In genomic region chr10:91923371-91924211, GRCh38 we compare ENCODE assay signal across 8 cellular contexts. TPM values are rescaled to one million over a fixed set of nuclear protein-coding genes. Genes with fewer than 3 reads are reported as not detected.
DNase-seq lines count a peak whose midpoint lies in the region; FAIRE-seq and TF ChIP-seq lines count a peak whose summit lies in the region.

Gene BTAF1 (plus strand): TSS chr10:91923770. CDS start chr10:91924077, 307 bp downstream.

- peak within 1 kb of the TSS; percentile 99 for H3K4me2 ChIP-seq in Loucy (ENCODE audit: low read depth, low read length, poor library complexity, severe bottlenecking)

- H3K9ac ChIP-seq in ES-I3 (ENCODE audit: low read depth, low read length) (peak within 1 kb of the TSS; percentile 96), Loucy (ENCODE audit: low read depth, low read length, poor library complexity, severe bottlenecking) (peak within 1 kb of the TSS; percentile 96)

- peak within 1 kb of the TSS; percentile 98 for H3K4me3 ChIP-seq in Loucy (ENCODE audit: low read length, poor library complexity, severe bottlenecking)
- H3K4me3 ChIP-seq in SJSA1 = peak within 1 kb of the TSS; percentile 97
- H3K4me3 ChIP-seq in neuron (ENCODE audit: low read length) = peak within 1 kb of the TSS; percentile 57

- no peaks in the 10 kb centered on the region for H3K9me2 ChIP-seq in Loucy (replicated peaks; ENCODE audit: low read depth, low read length)

- H3K4me1 ChIP-seq in ES-I3 (ENCODE audit: insufficient read depth, low read length) (no peaks in the 10 kb centered on the region), Loucy (ENCODE audit: insufficient read depth, low read length, poor library complexity, severe bottlenecking) (peaks cover 47% of the 10 kb centered on the region), SJSA1 (replicated peaks) (peaks cover 9% of the 10 kb centered on the region), neuron (ENCODE audit: insufficient read depth, low read length) (peaks cover 13% of the 10 kb centered on the region)

- H3K27ac ChIP-seq in SJSA1 = peak within 1 kb of the TSS; percentile 82

- no peaks in the 10 kb centered on the region; the same call in 1 of the 2 replicates for H3F3A ChIP-seq in Loucy (ENCODE audit: low read depth)

- H2AFZ ChIP-seq in Loucy (ENCODE audit: low read length) (peak within 1 kb of the TSS; percentile 100), neuron (ENCODE audit: low read depth, low read length) (peak within 1 kb of the TSS; percentile 4)

- H3K36me3 ChIP-seq in ES-I3 (ENCODE audit: insufficient read depth, low read length) (no peaks in the 10 kb centered on the region), Loucy (ENCODE audit: insufficient read depth, low read length) (no peaks in the 10 kb centered on the region), SJSA1 (peaks cover 21% of the 10 kb centered on the region), neuron (ENCODE audit: insufficient read depth, low read length) (peaks cover 11% of the 10 kb centered on the region)

- FAIRE-seq in H54 (lab: Jason Lieb, UNC) = peak; percentile 98

- TF ChIP-seq CTCF in Loucy (conservative IDR thresholded peaks at IDR 0.05; ENCODE audit: low read length) (no peak), subcutaneous adipose tissue (IDR thresholded peaks at IDR 0.05; ENCODE audit: low read depth) (no peak)

- peak; percentile 89 for TF ChIP-seq POLR2A in H54 (IDR thresholded peaks at IDR 0.05; ENCODE audit: low read depth, low read length)

- DNase-seq in H54 (ENCODE audit: insufficient read length, low spot score) (peak; percentile 79), SJSA1 (ENCODE audit: low read depth in 1 of 2, low spot score in 2 of 2) (peak; percentile 92 to 96), foreskin melanocyte (peak; percentile 90)
- DNase-seq in activated naive CD4-positive, alpha-beta T cell (lab: John Stamatoyannopoulos, UW) = peak; percentile 71 to 88 (median 80)

- H4K20me1 ChIP-seq in Loucy (ENCODE audit: insufficient read depth, low read length, poor library complexity, severe bottlenecking) = peaks cover 38% of the 10 kb centered on the region

- H3K9me3 ChIP-seq in ES-I3 (ENCODE audit: control insufficient read depth, insufficient read depth, low read length) (peaks cover 2% of the 10 kb centered on the region; the same call in 1 of the 2 replicates), Loucy (ENCODE audit: insufficient read depth, low read depth, low read length) (no peaks in the 10 kb centered on the region), SJSA1 (replicated peaks) (no peaks in the 10 kb centered on the region), neuron (ENCODE audit: low read length) (no peaks in the 10 kb centered on the region)

- H3K27me3 ChIP-seq in Loucy (ENCODE audit: insufficient read depth, low read length, poor library complexity, severe bottlenecking) (no peaks in the 10 kb centered on the region), SJSA1 (replicated peaks) (no peaks in the 10 kb centered on the region), neuron (ENCODE audit: insufficient read depth, low read length) (no peaks in the 10 kb centered on the region)

- peaks cover 57% of the 10 kb centered on the region for H3K79me2 ChIP-seq in Loucy (ENCODE audit: insufficient read depth, low read length)

RNA-seq across cellular contexts. Expression of gene BTAF1, which starts in this region (rescaled TPM):
- 22.4 and 36.1 TPM in 2 replicates for total RNA-seq in SJSA1 (2014; rRNA removed; shearing (Covaris generic))
- 10 to 100 TPM; 43.2 to 55.0 (median 46.1) TPM for total RNA-seq in subcutaneous adipose tissue

Comparison
In these comparisons a context has a peak if more than half of its experiments do, and no peak if none do; other contexts are left out.
1. Peak in every context shown above with its lines: DNase-seq, H3K4me3 ChIP-seq and H3K27ac ChIP-seq.